Comparison of ENCODE assay signal across 1 cellular context in the genomic region with DNA sequence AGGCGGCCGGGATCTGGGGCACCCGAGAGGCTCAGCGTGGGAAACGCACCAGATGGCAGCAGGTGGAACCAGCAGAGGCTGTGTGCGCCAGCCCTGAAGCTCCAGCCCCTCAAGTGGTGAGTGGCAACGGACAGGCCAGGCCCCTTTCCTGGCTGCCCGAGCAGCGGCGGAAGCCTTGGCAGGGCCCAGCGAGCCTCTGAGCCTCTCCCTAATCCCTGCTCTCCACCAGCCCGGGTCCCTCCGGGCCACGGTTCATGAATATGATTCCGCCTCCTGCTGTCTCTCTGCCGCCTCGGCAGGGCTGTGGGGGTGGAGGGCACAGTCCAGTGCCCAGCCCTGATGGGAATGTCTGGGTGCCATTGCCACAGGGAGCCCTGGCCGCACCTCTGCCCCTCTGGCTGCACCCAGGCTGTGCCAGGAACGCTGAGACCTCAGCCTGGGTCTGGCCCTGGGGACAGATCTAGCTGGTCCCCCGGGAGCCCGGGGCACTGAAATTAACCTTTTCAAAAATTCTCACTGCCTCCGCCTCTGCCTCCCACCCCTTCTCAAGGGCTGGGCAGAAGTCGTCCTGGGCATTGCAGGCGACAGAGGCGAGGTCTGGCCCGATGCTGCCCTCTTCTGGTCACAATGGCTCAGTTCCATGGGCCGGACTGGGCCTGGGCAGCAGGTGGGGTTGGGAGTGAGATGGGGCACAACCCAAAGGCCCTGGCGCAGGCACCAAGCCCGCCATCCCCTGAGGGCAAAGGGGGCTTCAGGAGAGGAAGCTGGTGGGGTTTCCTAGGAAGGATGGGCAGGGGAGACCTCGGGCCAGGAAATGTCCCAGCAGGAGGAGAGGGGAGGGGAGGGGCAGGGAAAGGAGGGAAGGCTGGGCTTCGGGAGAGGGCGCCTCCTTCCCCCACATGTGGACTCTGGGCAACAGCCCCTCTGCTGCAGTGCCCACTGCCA.
A peak's percentile ranks its signal among the peaks of the same experiment; 100 is the strongest.
TF ChIP-seq lines count a peak whose summit lies in the region.

No MANE protein-coding gene starts in this region.

TF ChIP-seq in HEK293, 187 proteins besides CTCF, POLR2A, EP300 and RAD21 (continued from another document and continues in another):
- TF ChIP-seq, protein P1, sequence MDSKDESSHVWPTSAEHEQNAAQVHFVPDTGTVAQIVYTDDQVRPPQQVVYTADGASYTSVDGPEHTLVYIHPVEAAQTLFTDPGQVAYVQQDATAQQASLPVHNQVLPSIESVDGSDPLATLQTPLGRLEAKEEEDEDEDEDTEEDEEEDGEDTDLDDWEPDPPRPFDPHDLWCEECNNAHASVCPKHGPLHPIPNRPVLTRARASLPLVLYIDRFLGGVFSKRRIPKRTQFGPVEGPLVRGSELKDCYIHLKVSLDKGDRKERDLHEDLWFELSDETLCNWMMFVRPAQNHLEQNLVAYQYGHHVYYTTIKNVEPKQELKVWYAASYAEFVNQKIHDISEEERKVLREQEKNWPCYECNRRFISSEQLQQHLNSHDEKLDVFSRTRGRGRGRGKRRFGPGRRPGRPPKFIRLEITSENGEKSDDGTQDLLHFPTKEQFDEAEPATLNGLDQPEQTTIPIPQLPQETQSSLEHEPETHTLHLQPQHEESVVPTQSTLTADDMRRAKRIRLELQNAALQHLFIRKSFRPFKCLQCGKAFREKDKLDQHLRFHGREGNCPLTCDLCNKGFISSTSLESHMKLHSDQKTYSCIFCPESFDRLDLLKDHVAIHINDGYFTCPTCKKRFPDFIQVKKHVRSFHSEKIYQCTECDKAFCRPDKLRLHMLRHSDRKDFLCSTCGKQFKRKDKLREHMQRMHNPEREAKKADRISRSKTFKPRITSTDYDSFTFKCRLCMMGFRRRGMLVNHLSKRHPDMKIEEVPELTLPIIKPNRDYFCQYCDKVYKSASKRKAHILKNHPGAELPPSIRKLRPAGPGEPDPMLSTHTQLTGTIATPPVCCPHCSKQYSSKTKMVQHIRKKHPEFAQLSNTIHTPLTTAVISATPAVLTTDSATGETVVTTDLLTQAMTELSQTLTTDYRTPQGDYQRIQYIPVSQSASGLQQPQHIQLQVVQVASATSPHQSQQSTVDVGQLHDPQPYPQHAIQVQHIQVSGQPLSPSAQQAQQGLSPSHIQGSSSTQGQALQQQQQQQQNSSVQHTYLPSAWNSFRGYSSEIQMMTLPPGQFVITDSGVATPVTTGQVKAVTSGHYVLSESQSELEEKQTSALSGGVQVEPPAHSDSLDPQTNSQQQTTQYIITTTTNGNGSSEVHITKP (tag by site-specific recombination; IDR thresholded peaks at IDR 0.05) = no peak
- TF ChIP-seq ZNF792 (tag by site-specific recombination; IDR thresholded peaks at IDR 0.05) (no peak), ZNF76 (tag by site-specific recombination; IDR thresholded peaks at IDR 0.05; ENCODE audit: borderline replicate concordance, low read depth) (no peak), ZNF629 (tag by site-specific recombination; IDR thresholded peaks at IDR 0.05) (no peak), ZNF510 (tag by site-specific recombination; IDR thresholded peaks at IDR 0.05; ENCODE audit: insufficient replicate concordance) (no peak), ZNF623 (tag by site-specific recombination; IDR thresholded peaks at IDR 0.05) (no peak), ZBTB1 (tag by site-specific recombination; IDR thresholded peaks at IDR 0.05) (no peak), ZNF600 (tag by site-specific recombination; IDR thresholded peaks at IDR 0.05) (no peak), ZNF501 (tag by site-specific recombination; IDR thresholded peaks at IDR 0.05) (no peak), ZNF366 (tag by site-specific recombination; conservative IDR thresholded peaks at IDR 0.05) (no peak), SETDB1 (IDR thresholded peaks at IDR 0.05; ENCODE audit: insufficient read length, low read length) (no peak), ZNF311 (tag by site-specific recombination; IDR thresholded peaks at IDR 0.05; ENCODE audit: borderline replicate concordance) (no peak), OVOL3 (tag by site-specific recombination; IDR thresholded peaks at IDR 0.05) (no peak), ZNF626 (tag by site-specific recombination; IDR thresholded peaks at IDR 0.05) (no peak), ZNF248 (tag by site-specific recombination; IDR thresholded peaks at IDR 0.05) (no peak), KLF16 (tag by site-specific recombination; IDR thresholded peaks at IDR 0.05) (no peak), ZNF23 (tag by site-specific recombination; IDR thresholded peaks at IDR 0.05; ENCODE audit: borderline replicate concordance) (no peak), ZNF660 (tag by site-specific recombination; IDR thresholded peaks at IDR 0.05) (no peak), ZNF843 (tag by site-specific recombination; IDR thresholded peaks at IDR 0.05) (no peak), ZNF548 (tag by site-specific recombination; IDR thresholded peaks at IDR 0.05) (no peak), SCRT2 (tag by site-specific recombination; IDR thresholded peaks at IDR 0.05) (peak; percentile 82), TCF7L2 (IDR thresholded peaks at IDR 0.05; ENCODE audit: borderline replicate concordance, low read depth, low read length) (no peak), ZNF239 (tag by site-specific recombination; IDR thresholded peaks at IDR 0.05) (no peak), ZNF670 (tag by site-specific recombination; IDR thresholded peaks at IDR 0.05; ENCODE audit: low read depth) (no peak), ZNF324 (tag by site-specific recombination; IDR thresholded peaks at IDR 0.05) (no peak), ZNF169 (tag by site-specific recombination; IDR thresholded peaks at IDR 0.05) (no peak), MEIS1 (CRISPR knock-in tag; IDR thresholded peaks at IDR 0.05; ENCODE audit: borderline replicate concordance) (no peak), ZNF416 (tag by site-specific recombination; IDR thresholded peaks at IDR 0.05) (no peak), ZFP3 (tag by site-specific recombination; IDR thresholded peaks at IDR 0.05; ENCODE audit: low read depth) (no peak), ZNF571 (tag by site-specific recombination; IDR thresholded peaks at IDR 0.05) (no peak), ZFHX2 (tag by site-specific recombination; conservative IDR thresholded peaks at IDR 0.05) (peak; percentile 95), ZNF707 (tag by site-specific recombination; IDR thresholded peaks at IDR 0.05) (no peak)
- TF ChIP-seq, protein P2, sequence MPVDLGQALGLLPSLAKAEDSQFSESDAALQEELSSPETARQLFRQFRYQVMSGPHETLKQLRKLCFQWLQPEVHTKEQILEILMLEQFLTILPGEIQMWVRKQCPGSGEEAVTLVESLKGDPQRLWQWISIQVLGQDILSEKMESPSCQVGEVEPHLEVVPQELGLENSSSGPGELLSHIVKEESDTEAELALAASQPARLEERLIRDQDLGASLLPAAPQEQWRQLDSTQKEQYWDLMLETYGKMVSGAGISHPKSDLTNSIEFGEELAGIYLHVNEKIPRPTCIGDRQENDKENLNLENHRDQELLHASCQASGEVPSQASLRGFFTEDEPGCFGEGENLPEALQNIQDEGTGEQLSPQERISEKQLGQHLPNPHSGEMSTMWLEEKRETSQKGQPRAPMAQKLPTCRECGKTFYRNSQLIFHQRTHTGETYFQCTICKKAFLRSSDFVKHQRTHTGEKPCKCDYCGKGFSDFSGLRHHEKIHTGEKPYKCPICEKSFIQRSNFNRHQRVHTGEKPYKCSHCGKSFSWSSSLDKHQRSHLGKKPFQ (tag by site-specific recombination; IDR thresholded peaks at IDR 0.05) = no peak
- TF ChIP-seq, protein P3, sequence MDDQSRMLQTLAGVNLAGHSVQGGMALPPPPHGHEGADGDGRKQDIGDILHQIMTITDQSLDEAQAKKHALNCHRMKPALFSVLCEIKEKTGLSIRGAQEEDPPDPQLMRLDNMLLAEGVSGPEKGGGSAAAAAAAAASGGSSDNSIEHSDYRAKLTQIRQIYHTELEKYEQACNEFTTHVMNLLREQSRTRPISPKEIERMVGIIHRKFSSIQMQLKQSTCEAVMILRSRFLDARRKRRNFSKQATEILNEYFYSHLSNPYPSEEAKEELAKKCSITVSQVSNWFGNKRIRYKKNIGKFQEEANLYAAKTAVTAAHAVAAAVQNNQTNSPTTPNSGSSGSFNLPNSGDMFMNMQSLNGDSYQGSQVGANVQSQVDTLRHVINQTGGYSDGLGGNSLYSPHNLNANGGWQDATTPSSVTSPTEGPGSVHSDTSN (CRISPR knock-in tag; IDR thresholded peaks at IDR 0.05) = no peak
- TF ChIP-seq, protein P4, sequence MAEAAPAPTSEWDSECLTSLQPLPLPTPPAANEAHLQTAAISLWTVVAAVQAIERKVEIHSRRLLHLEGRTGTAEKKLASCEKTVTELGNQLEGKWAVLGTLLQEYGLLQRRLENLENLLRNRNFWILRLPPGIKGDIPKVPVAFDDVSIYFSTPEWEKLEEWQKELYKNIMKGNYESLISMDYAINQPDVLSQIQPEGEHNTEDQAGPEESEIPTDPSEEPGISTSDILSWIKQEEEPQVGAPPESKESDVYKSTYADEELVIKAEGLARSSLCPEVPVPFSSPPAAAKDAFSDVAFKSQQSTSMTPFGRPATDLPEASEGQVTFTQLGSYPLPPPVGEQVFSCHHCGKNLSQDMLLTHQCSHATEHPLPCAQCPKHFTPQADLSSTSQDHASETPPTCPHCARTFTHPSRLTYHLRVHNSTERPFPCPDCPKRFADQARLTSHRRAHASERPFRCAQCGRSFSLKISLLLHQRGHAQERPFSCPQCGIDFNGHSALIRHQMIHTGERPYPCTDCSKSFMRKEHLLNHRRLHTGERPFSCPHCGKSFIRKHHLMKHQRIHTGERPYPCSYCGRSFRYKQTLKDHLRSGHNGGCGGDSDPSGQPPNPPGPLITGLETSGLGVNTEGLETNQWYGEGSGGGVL (tag by site-specific recombination; IDR thresholded peaks at IDR 0.05) = no peak
- TF ChIP-seq, protein P5, sequence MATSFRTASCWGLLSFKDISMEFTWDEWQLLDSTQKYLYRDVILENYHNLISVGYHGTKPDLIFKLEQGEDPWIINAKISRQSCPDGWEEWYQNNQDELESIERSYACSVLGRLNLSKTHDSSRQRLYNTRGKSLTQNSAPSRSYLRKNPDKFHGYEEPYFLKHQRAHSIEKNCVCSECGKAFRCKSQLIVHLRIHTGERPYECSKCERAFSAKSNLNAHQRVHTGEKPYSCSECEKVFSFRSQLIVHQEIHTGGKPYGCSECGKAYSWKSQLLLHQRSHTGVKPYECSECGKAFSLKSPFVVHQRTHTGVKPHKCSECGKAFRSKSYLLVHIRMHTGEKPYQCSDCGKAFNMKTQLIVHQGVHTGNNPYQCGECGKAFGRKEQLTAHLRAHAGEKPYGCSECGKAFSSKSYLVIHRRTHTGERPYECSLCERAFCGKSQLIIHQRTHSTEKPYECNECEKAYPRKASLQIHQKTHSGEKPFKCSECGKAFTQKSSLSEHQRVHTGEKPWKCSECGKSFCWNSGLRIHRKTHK (tag by site-specific recombination; IDR thresholded peaks at IDR 0.05) = no peak
- TF ChIP-seq, protein P6, sequence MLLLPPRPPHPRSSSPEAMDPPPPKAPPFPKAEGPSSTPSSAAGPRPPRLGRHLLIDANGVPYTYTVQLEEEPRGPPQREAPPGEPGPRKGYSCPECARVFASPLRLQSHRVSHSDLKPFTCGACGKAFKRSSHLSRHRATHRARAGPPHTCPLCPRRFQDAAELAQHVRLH (tag by site-specific recombination; IDR thresholded peaks at IDR 0.05) = no peak
- TF ChIP-seq, protein P7, sequence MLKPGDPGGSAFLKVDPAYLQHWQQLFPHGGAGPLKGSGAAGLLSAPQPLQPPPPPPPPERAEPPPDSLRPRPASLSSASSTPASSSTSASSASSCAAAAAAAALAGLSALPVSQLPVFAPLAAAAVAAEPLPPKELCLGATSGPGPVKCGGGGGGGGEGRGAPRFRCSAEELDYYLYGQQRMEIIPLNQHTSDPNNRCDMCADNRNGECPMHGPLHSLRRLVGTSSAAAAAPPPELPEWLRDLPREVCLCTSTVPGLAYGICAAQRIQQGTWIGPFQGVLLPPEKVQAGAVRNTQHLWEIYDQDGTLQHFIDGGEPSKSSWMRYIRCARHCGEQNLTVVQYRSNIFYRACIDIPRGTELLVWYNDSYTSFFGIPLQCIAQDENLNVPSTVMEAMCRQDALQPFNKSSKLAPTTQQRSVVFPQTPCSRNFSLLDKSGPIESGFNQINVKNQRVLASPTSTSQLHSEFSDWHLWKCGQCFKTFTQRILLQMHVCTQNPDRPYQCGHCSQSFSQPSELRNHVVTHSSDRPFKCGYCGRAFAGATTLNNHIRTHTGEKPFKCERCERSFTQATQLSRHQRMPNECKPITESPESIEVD (tag by site-specific recombination; IDR thresholded peaks at IDR 0.05) = no peak
- TF ChIP-seq, protein P8, sequence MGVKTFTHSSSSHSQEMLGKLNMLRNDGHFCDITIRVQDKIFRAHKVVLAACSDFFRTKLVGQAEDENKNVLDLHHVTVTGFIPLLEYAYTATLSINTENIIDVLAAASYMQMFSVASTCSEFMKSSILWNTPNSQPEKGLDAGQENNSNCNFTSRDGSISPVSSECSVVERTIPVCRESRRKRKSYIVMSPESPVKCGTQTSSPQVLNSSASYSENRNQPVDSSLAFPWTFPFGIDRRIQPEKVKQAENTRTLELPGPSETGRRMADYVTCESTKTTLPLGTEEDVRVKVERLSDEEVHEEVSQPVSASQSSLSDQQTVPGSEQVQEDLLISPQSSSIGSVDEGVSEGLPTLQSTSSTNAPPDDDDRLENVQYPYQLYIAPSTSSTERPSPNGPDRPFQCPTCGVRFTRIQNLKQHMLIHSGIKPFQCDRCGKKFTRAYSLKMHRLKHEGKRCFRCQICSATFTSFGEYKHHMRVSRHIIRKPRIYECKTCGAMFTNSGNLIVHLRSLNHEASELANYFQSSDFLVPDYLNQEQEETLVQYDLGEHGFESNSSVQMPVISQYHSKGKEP (tag by site-specific recombination; IDR thresholded peaks at IDR 0.05) = no peak
- TF ChIP-seq, protein P9, sequence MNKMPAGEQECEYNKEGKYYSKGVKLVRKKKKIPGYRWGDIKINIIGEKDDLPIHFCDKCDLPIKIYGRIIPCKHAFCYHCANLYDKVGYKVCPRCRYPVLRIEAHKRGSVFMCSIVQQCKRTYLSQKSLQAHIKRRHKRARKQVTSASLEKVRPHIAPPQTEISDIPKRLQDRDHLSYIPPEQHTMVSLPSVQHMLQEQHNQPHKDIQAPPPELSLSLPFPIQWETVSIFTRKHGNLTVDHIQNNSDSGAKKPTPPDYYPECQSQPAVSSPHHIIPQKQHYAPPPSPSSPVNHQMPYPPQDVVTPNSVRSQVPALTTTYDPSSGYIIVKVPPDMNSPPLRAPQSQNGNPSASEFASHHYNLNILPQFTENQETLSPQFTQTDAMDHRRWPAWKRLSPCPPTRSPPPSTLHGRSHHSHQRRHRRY (tag by site-specific recombination; IDR thresholded peaks at IDR 0.05) = no peak
- TF ChIP-seq, protein P10, sequence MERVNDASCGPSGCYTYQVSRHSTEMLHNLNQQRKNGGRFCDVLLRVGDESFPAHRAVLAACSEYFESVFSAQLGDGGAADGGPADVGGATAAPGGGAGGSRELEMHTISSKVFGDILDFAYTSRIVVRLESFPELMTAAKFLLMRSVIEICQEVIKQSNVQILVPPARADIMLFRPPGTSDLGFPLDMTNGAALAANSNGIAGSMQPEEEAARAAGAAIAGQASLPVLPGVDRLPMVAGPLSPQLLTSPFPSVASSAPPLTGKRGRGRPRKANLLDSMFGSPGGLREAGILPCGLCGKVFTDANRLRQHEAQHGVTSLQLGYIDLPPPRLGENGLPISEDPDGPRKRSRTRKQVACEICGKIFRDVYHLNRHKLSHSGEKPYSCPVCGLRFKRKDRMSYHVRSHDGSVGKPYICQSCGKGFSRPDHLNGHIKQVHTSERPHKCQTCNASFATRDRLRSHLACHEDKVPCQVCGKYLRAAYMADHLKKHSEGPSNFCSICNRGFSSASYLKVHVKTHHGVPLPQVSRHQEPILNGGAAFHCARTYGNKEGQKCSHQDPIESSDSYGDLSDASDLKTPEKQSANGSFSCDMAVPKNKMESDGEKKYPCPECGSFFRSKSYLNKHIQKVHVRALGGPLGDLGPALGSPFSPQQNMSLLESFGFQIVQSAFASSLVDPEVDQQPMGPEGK (tag by site-specific recombination; IDR thresholded peaks at IDR 0.05) = peak; percentile 58
